In genomic region chr11:63610604-63611394, GRCh38 we compare ENCODE assay signal across 9 cellular contexts.
A peak's percentile ranks its signal among the peaks of the same experiment; 100 is the strongest.
DNase-seq lines count a peak whose midpoint lies in the region; TF ChIP-seq lines count a peak whose summit lies in the region.
"Had no signal": no experiment of that assay in that cellular context is flagged by ENCODE, and none has a peak within 500 bp of the region (broad histone marks: within the 10 kb centered on the region; RNA-seq: fewer than 3 reads in every experiment).

No MANE protein-coding gene starts in this region.

- no peak overlapping the region for H3K4me3 Mint-ChIP-seq in dendritic cell treated with granulocyte-macrophage colony-stimulating factor and Interleukin-4, amounts not matched to agents 40 ng/mL and 50 ng/mL, for 4 days
- peak overlapping the region in 2 of 3 experiments; percentile 27 to 41 for H3K4me3 Mint-ChIP-seq in nephron

- peak overlapping the region; percentile 12 for H3K27ac Mint-ChIP-seq in dendritic cell treated with granulocyte-macrophage colony-stimulating factor and Interleukin-4, amounts not matched to agents 40 ng/mL and 50 ng/mL, for 4 days
- H3K27ac Mint-ChIP-seq in nephron: peak overlapping the region in 1 of 3 experiments; percentile 53

- TF ChIP-seq CTCF in nephron (IDR thresholded peaks at IDR 0.05; ENCODE audit: unreplicated experiment in 3 of 3) (no peak), GM10248 (IDR thresholded peaks at IDR 0.05; ENCODE audit: control extremely low read depth, extremely low read depth, low read depth, missing control alignments) (no peak)

- DNase-seq in COR-L47 (lab: John Stamatoyannopoulos, UW) (peak; percentile 84), NCI-H2081 (lab: John Stamatoyannopoulos, UW) (peak; percentile 57 to 75), GM10248 (ENCODE audit: extremely low spot score) (no peak), NCI-H1105 (lab: John Stamatoyannopoulos, UW) (no peak), NCI-H1694 (lab: John Stamatoyannopoulos, UW) (no peak), UCSD-AML1 (lab: John Stamatoyannopoulos, UW; ENCODE audit: unreplicated experiment) (no peak)
- DNase-seq: NCI-H446 had no signal

- intact Hi-C loops in dendritic cell treated with granulocyte-macrophage colony-stimulating factor and Interleukin-4, amounts not matched to agents 40 ng/mL and 50 ng/mL, for 4 days (cut with micrococcal nuclease): no loop called here

- H3K27me3 Mint-ChIP-seq in dendritic cell treated with granulocyte-macrophage colony-stimulating factor and Interleukin-4, amounts not matched to agents 40 ng/mL and 50 ng/mL, for 4 days: peaks cover 35% of the 10 kb centered on the region
- peaks cover 47% of the 10 kb centered on the region for H3K27me3 Mint-ChIP-seq in nephron (ENCODE audit: low read depth)

- POLR2A ChIA-PET in GM10248 (lab: Yijun Ruan, JAX): no interaction called here

- H3K9me3 Mint-ChIP-seq in dendritic cell treated with granulocyte-macrophage colony-stimulating factor and Interleukin-4, amounts not matched to agents 40 ng/mL and 50 ng/mL, for 4 days: no peaks in the 10 kb centered on the region
- H3K9me3 Mint-ChIP-seq in nephron: no peaks in the 10 kb centered on the region

- H3K36me3 Mint-ChIP-seq in dendritic cell treated with granulocyte-macrophage colony-stimulating factor and Interleukin-4, amounts not matched to agents 40 ng/mL and 50 ng/mL, for 4 days (ENCODE audit: low read depth): peaks cover 6% of the 10 kb centered on the region
- H3K36me3 Mint-ChIP-seq in nephron (ENCODE audit: low read depth): no peaks in the 10 kb centered on the region

- CTCF ChIA-PET in GM10248 (lab: Yijun Ruan, JAX): no interaction called here

- H3K4me1 Mint-ChIP-seq in dendritic cell treated with granulocyte-macrophage colony-stimulating factor and Interleukin-4, amounts not matched to agents 40 ng/mL and 50 ng/mL, for 4 days (ENCODE audit: low read depth): peaks cover 44% of the 10 kb centered on the region
- peaks cover 25% of the 10 kb centered on the region for H3K4me1 Mint-ChIP-seq in nephron

Comparison
In these comparisons a context has a peak if more than half of its experiments do, and no peak if none do; other contexts are left out.
1. DNase-seq: peak in COR-L47 (single experiment) and NCI-H2081 (2 of 2); none in GM10248 (single experiment), NCI-H1105 (single experiment), NCI-H1694 (single experiment) and UCSD-AML1 (single experiment).